ENCODE assay signal across 8 cellular contexts in the genomic region with DNA sequence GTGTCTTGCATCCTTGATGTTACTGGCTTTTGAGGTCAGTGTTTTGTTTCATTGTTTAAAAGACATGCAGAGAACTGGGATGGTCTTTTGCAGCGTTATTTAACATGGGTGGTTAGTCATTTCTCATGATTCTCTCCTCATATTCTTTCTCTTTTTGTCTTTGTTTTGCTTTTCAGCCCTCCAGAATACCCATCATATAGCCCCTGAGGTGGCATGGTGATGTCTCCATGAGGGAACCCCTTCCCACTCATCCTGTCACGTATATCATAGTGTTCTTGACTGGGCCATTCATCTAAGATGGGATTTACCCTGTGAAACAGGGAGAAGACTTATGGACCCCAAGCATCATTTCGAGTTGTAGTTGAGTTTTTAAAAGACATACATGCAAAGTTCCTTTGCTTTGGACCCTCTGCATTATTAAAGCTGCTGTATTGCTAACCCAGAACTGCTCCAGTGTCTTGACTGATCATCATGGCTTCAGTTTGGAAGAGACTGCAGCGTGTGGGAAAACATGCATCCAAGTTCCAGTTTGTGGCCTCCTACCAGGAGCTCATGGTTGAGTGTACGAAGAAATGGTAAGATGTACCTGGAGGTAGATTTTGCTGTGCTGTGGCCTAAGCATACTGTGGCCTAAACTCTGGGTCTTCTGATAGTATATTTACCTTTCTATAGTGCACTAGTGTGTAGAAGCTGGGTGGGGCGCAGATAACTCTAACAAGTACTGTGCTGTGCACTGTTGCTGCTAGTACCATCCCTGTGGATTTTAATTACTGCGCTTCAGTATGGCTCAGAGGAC. TPM values are rescaled to one million over a fixed set of nuclear protein-coding genes. Genes with fewer than 3 reads are reported as not detected.
DNase-seq lines count a peak whose midpoint lies in the region; ATAC-seq lines count a peak whose summit lies in the region.

No MANE protein-coding gene starts in this region.

- peak overlapping the region; percentile 27 to 49 for H3K27ac Mint-ChIP-seq in T-cell
- peak overlapping the region; percentile 94 for H3K27ac Mint-ChIP-seq in stimulated activated naive B cell treated with anti-CD40 and anti-IgM and Interleukin-4, amounts not matched to agents 10 μg/mL and 1 μg/mL and 100 μg/mL, for 72 hours

- POLR2A ChIA-PET in T-cell (lab: Charles Lee), result no interaction called here

- ATAC-seq in T-cell (replicated peaks in 1 of 4) (no peak), right cardiac atrium (no peak), GM18873 (IDR thresholded peaks at IDR 0.05; ENCODE audit: low FRiP score, unreplicated experiment) (no peak)
- ATAC-seq in stimulated activated naive B cell treated with anti-CD40 and anti-IgM and Interleukin-4, amounts not matched to agents 10 μg/mL and 1 μg/mL and 100 μg/mL, for 72 hours (replicated peaks), result no peak

- no peak overlapping the region for H3K27ac ChIP-seq in right cardiac atrium (ENCODE audit: low read length)

- no peaks in the 10 kb centered on the region for H3K27me3 ChIP-seq in right cardiac atrium (ENCODE audit: control insufficient read depth, insufficient read depth)

- H3K4me3 Mint-ChIP-seq in T-cell, result peak overlapping the region; percentile 83 to 94 (median 84)
- peak overlapping the region; percentile 91 to 98 for H3K4me3 Mint-ChIP-seq in stimulated activated naive B cell treated with anti-CD40 and anti-IgM and Interleukin-4, amounts not matched to agents 10 μg/mL and 1 μg/mL and 100 μg/mL, for 72 hours

- intact Hi-C loops in right cardiac atrium (cut with DNase I), result loop anchor here in 2 of 4 donors (5.0 to 10.0 kb wide), 2 partner anchors 65 to 202 kb away; partner anchors contain the start of gene TMEM17 (in 1 of the 2)

- WGBS in right cardiac atrium, result 74% methylated on average over 7 of the region's 7 CpGs

- peak overlapping the region; percentile 92 for H3K4me3 ChIP-seq in right cardiac atrium (ENCODE audit: low read length)

- no peaks in the 10 kb centered on the region for H3K9me3 Mint-ChIP-seq in T-cell
- H3K9me3 Mint-ChIP-seq in stimulated activated naive B cell treated with anti-CD40 and anti-IgM and Interleukin-4, amounts not matched to agents 10 μg/mL and 1 μg/mL and 100 μg/mL, for 72 hours, result peaks cover 0 to 3% of the 10 kb centered on the region in 2 donors

- peaks cover 6% of the 10 kb centered on the region for H3K4me1 ChIP-seq in right cardiac atrium (ENCODE audit: control insufficient read depth, insufficient read depth, low read length)

- peaks cover 9% of the 10 kb centered on the region for H3K36me3 Mint-ChIP-seq in T-cell
- H3K36me3 Mint-ChIP-seq in stimulated activated naive B cell treated with anti-CD40 and anti-IgM and Interleukin-4, amounts not matched to agents 10 μg/mL and 1 μg/mL and 100 μg/mL, for 72 hours, result peaks cover 8 to 10% of the 10 kb centered on the region in 2 donors

- H3K9me3 ChIP-seq in right cardiac atrium (ENCODE audit: control insufficient read depth, low read length), result no peaks in the 10 kb centered on the region

- H3K4me1 Mint-ChIP-seq in T-cell, result peaks cover 36 to 37% (median 37%) of the 10 kb centered on the region in 3 donors
- peaks cover 22 to 34% of the 10 kb centered on the region in 2 donors for H3K4me1 Mint-ChIP-seq in stimulated activated naive B cell treated with anti-CD40 and anti-IgM and Interleukin-4, amounts not matched to agents 10 μg/mL and 1 μg/mL and 100 μg/mL, for 72 hours

- CTCF ChIA-PET in T-cell (lab: Charles Lee), result no interaction called here

- DNase-seq in NCI-H510A treated with DMSO at 0.1 percent for 48 hours (lab: John Stamatoyannopoulos, UW), result peak; percentile 9
- DNase-seq in NCI-H510A (lab: John Stamatoyannopoulos, UW), result no peak
- no peak for DNase-seq in T-cell
- no peak for DNase-seq in right cardiac atrium
- no peak for DNase-seq in stimulated activated naive B cell treated with anti-CD40 and anti-IgM and Interleukin-4, amounts not matched to agents 10 μg/mL and 1 μg/mL and 100 μg/mL, for 72 hours
- DNase-seq in NK-92 treated with Interleukin-12 subunit alpha and Interleukin-12 subunit beta, amount 100 ng/mL, for 24 hours (lab: John Stamatoyannopoulos, UW), result no peak
- no peak for DNase-seq in SHP77 treated with DMSO at 0.1 percent for 48 hours (lab: John Stamatoyannopoulos, UW)

- H3K27me3 Mint-ChIP-seq in T-cell, result no peaks in the 10 kb centered on the region
- H3K27me3 Mint-ChIP-seq in stimulated activated naive B cell treated with anti-CD40 and anti-IgM and Interleukin-4, amounts not matched to agents 10 μg/mL and 1 μg/mL and 100 μg/mL, for 72 hours, result no peaks in the 10 kb centered on the region

RNA-seq across cellular contexts. Expression of gene EHBP1, which starts 1.4 kb away (rescaled TPM):
- total RNA-seq in T-cell (10 to 100 TPM; 22.1 to 28.7 (median 26.1) TPM), right cardiac atrium (10 to 100 TPM; 32.5 to 37.5 (median 33.3) TPM)
- polyA plus RNA-seq in right cardiac atrium, result 13.5 TPM
